9 cellular contexts compared by ENCODE assay signal in genomic region chr12:9751204-9752144, GRCh38. TPM values are rescaled to one million over a fixed set of nuclear protein-coding genes. Genes with fewer than 3 reads are reported as not detected.
DNase-seq lines count a peak whose midpoint lies in the region; ATAC-seq, FAIRE-seq and TF ChIP-seq lines count a peak whose summit lies in the region.
"Had no signal": no experiment of that assay in that cellular context is flagged by ENCODE, and none has a peak within 500 bp of the region (broad histone marks: within the 10 kb centered on the region; RNA-seq: fewer than 3 reads in every experiment).

No MANE protein-coding gene starts in this region.

- H3K79me2 ChIP-seq in keratinocyte (ENCODE audit: control insufficient read depth, insufficient read depth, low read length) = no peaks in the 10 kb centered on the region

- H3K9ac ChIP-seq in keratinocyte (ENCODE audit: control insufficient read depth, extremely low read depth, insufficient read depth, low read length) = no peak overlapping the region
- H3K9ac ChIP-seq: BLaER1 had no signal

- H3K9me1 ChIP-seq in keratinocyte (ENCODE audit: control insufficient read depth, extremely low read depth, insufficient read depth, low read length) = no peaks in the 10 kb centered on the region

- H3K27ac Mint-ChIP-seq in activated T-cell treated with anti-CD3 and anti-CD28 coated beads, Interleukin-2, amount 50 U/mL, for 24 hours = peak overlapping the region; percentile 90

- TF ChIP-seq POLR2A in uterus (IDR thresholded peaks at IDR 0.05) = no peak

- H3K4me3 Mint-ChIP-seq in activated T-cell treated with anti-CD3 and anti-CD28 coated beads, Interleukin-2, amount 50 U/mL, for 24 hours = peak overlapping the region; percentile 64

- dilution Hi-C loops in keratinocyte (cut with MboI; ENCODE audit: extremely low pct_ligation_motif_present, low sequenced_read_pairs) = no loop called here

- DNase-seq in NCI-H2107 treated with DMSO at 0.1 percent for 48 hours (lab: John Stamatoyannopoulos, UW; ENCODE audit: unreplicated experiment) (peak; percentile 16), NCI-H2107 (lab: John Stamatoyannopoulos, UW) (no peak), NCI-H82 treated with DMSO at 0.1 percent for 48 hours (lab: John Stamatoyannopoulos, UW; ENCODE audit: unreplicated experiment) (peak; percentile 16), keratinocyte (ENCODE audit: low read depth, low spot score) (no peak), upper lobe of right lung (no peak), foreskin melanocyte (no peak), uterus (no peak)
- peak; percentile 57 for DNase-seq in activated T-cell treated with anti-CD3 and anti-CD28 coated beads, Interleukin-2, amount 50 U/mL, for 24 hours

- no peak overlapping the region for H3K27ac ChIP-seq in keratinocyte (ENCODE audit: control insufficient read depth, insufficient read depth, low read length)
- H3K27ac ChIP-seq in upper lobe of right lung = no peak overlapping the region
- no peak overlapping the region for H3K27ac ChIP-seq in uterus
- H3K27ac ChIP-seq: BLaER1 had no signal

- H3K27me3 Mint-ChIP-seq in activated T-cell treated with anti-CD3 and anti-CD28 coated beads, Interleukin-2, amount 50 U/mL, for 24 hours = no peaks in the 10 kb centered on the region

- no peak overlapping the region for H2AFZ ChIP-seq in keratinocyte (ENCODE audit: control insufficient read depth, low read length)

- H3K27me3 ChIP-seq in keratinocyte (ENCODE audit: control insufficient read depth, extremely low read depth, insufficient read depth, low read length) (no peaks in the 10 kb centered on the region), upper lobe of right lung (no peaks in the 10 kb centered on the region), uterus (no peaks in the 10 kb centered on the region)

- TF ChIP-seq CTCF in keratinocyte (optimal IDR thresholded peaks at IDR 0.05 in 1 of 3, IDR thresholded peaks at IDR 0.05 in 1 of 3, conservative IDR thresholded peaks at IDR 0.05 in 1 of 3; ENCODE audit: extremely low read depth in 1 of 3, insufficient read depth in 2 of 3, low read length in 3 of 3) = peak in 2 of 3 experiments; percentile 22 to 31
- peak; percentile 47 for TF ChIP-seq CTCF in upper lobe of right lung (IDR thresholded peaks at IDR 0.05)
- TF ChIP-seq CTCF in uterus (IDR thresholded peaks at IDR 0.05) = peak in 1 of 4 experiments; percentile 50

- H3K4me2 ChIP-seq in keratinocyte (ENCODE audit: control insufficient read depth, extremely low read depth, insufficient read depth, low read depth, low read length) = no peak overlapping the region

- intact Hi-C loops in upper lobe of right lung (cut with DNase I) = no loop called here
- intact Hi-C loops in uterus (cut with DNase I; ENCODE audit: low total_unique reads) = no loop called here

- H3K4me3 ChIP-seq in keratinocyte (ENCODE audit: control insufficient read depth in 2 of 3, extremely low read depth in 1 of 3, insufficient read depth in 2 of 3, low read depth in 1 of 3, low read length in 3 of 3) (no peak overlapping the region), upper lobe of right lung (no peak overlapping the region), uterus (peak overlapping the region in 1 of 2 donors; percentile 14)
- H3K4me3 ChIP-seq: BLaER1 had no signal

- H3K36me3 ChIP-seq in keratinocyte (ENCODE audit: control insufficient read depth in 2 of 2, extremely low read depth in 1 of 2, insufficient read depth in 2 of 2, low read length in 2 of 2) (no peaks in the 10 kb centered on the region), upper lobe of right lung (no peaks in the 10 kb centered on the region), uterus (no peaks in the 10 kb centered on the region)
- H3K36me3 ChIP-seq: BLaER1 had no signal

- H3K9me3 ChIP-seq in keratinocyte (ENCODE audit: control insufficient read depth, low read depth, low read length) (no peaks in the 10 kb centered on the region), upper lobe of right lung (no peaks in the 10 kb centered on the region), uterus (no peaks in the 10 kb centered on the region)
- H3K9me3 ChIP-seq: BLaER1 had no signal

- H3K36me3 Mint-ChIP-seq in activated T-cell treated with anti-CD3 and anti-CD28 coated beads, Interleukin-2, amount 50 U/mL, for 24 hours (ENCODE audit: low read depth) = peaks cover 48% of the 10 kb centered on the region

- no peaks in the 10 kb centered on the region for H3K4me1 ChIP-seq in keratinocyte (ENCODE audit: control insufficient read depth, extremely low read depth, insufficient read depth, low read length)
- peaks cover 4% of the 10 kb centered on the region for H3K4me1 ChIP-seq in upper lobe of right lung
- no peaks in the 10 kb centered on the region for H3K4me1 ChIP-seq in uterus

- H3K9me3 Mint-ChIP-seq in activated T-cell treated with anti-CD3 and anti-CD28 coated beads, Interleukin-2, amount 50 U/mL, for 24 hours = no peaks in the 10 kb centered on the region

- peak; percentile 17 for FAIRE-seq in keratinocyte (lab: Jason Lieb, UNC)

- peaks cover 54% of the 10 kb centered on the region for H3K4me1 Mint-ChIP-seq in activated T-cell treated with anti-CD3 and anti-CD28 coated beads, Interleukin-2, amount 50 U/mL, for 24 hours (ENCODE audit: low read depth)

- H4K20me1 ChIP-seq in keratinocyte (ENCODE audit: control insufficient read depth, extremely low read depth, insufficient read depth, low read length) = no peaks in the 10 kb centered on the region
- H4K20me1 ChIP-seq: BLaER1 had no signal

- ATAC-seq in upper lobe of right lung = peak; percentile 79

RNA-seq across cellular contexts. Expression of gene CD69, which starts 9.2 kb away (rescaled TPM):
- not detected in 3 replicates for polyA plus RNA-seq in keratinocyte
- not detected for polyA plus RNA-seq in keratinocyte (2011; ENCODE audit: low read depth)
- not detected in 2 replicates for polyA plus RNA-seq in keratinocyte (2011; cell fraction: cytosol; rRNA removed)
- polyA plus RNA-seq in keratinocyte (2011; cell fraction: nucleus; rRNA removed) = not detected in 2 replicates
- not detected in 2 replicates for polyA plus RNA-seq in keratinocyte (2012; ENCODE audit: low replicate concordance)
- polyA minus RNA-seq in keratinocyte = not detected in 3 replicates
- polyA minus RNA-seq in keratinocyte (2011; cell fraction: cytosol; rRNA and poly(A)+ RNA removed) = not detected
- polyA minus RNA-seq in keratinocyte (2011; cell fraction: nucleus; rRNA and poly(A)+ RNA removed) = not detected in 2 replicates
- total RNA-seq in upper lobe of right lung = 14.5 TPM
- 10 to 100 TPM in 1 of 4 donors, 1 to 10 TPM in 2, under 1 TPM in 1; 0.88 to 10.2 (median 2.9) TPM for total RNA-seq in uterus

RNA-seq across cellular contexts. Expression of gene CLECL1, which starts 18.6 kb away (rescaled TPM):
- polyA plus RNA-seq in keratinocyte = not detected in 3 replicates
- not detected for polyA plus RNA-seq in keratinocyte (2011; ENCODE audit: low read depth)
- polyA plus RNA-seq in keratinocyte (2011; cell fraction: cytosol; rRNA removed) = not detected in 2 replicates
- polyA plus RNA-seq in keratinocyte (2011; cell fraction: nucleus; rRNA removed) = not detected in 2 replicates
- polyA plus RNA-seq in keratinocyte (2012; ENCODE audit: low replicate concordance) = not detected in 2 replicates
- polyA minus RNA-seq in keratinocyte = not detected in 3 replicates
- polyA minus RNA-seq in keratinocyte (2011; cell fraction: cytosol; rRNA and poly(A)+ RNA removed) = not detected
- polyA minus RNA-seq in keratinocyte (2011; cell fraction: nucleus; rRNA and poly(A)+ RNA removed) = not detected in 2 replicates
- total RNA-seq in upper lobe of right lung = 3.4 TPM
- total RNA-seq in uterus = 1 to 10 TPM in 1 of 4 donors, not detected in 3; 1.9 TPM

Comparison
In these comparisons a context has a peak if more than half of its experiments do, and no peak if none do; other contexts are left out.
1. DNase-seq: peak in NCI-H2107 treated with DMSO at 0.1 percent for 48 hours (single experiment), NCI-H82 treated with DMSO at 0.1 percent for 48 hours (single experiment) and activated T-cell treated with anti-CD3 and anti-CD28 coated beads, Interleukin-2, amount 50 U/mL, for 24 hours (single experiment); none in NCI-H2107 (single experiment), keratinocyte (single experiment), upper lobe of right lung (single experiment), foreskin melanocyte (single experiment) and uterus (0 of 2).